ENCODE assay signal across 1 cellular context in genomic region chr10:116211682-116212081, GRCh38.
TF ChIP-seq lines count a peak whose summit lies in the region.

No MANE protein-coding gene starts in this region.

TF ChIP-seq in WTC11, 78 proteins besides CTCF, POLR2A, EP300 and RAD21 (continued from another document):
- TF ChIP-seq ZNF532 (CRISPR knock-in tag; IDR thresholded peaks at IDR 0.05; ENCODE audit: borderline replicate concordance) (no peak), ZBTB43 (CRISPR knock-in tag; IDR thresholded peaks at IDR 0.05) (no peak), KAT7 (CRISPR knock-in tag; IDR thresholded peaks at IDR 0.05; ENCODE audit: borderline replicate concordance) (no peak), HMGXB4 (CRISPR knock-in tag; IDR thresholded peaks at IDR 0.05) (no peak), NFYB (CRISPR knock-in tag; conservative IDR thresholded peaks at IDR 0.05; ENCODE audit: low read depth) (no peak), ETV6 (CRISPR knock-in tag; IDR thresholded peaks at IDR 0.05) (no peak), NFATC4 (CRISPR knock-in tag; IDR thresholded peaks at IDR 0.05) (no peak)
